Comparison of ENCODE assay signal across 8 cellular contexts in the genomic region with DNA sequence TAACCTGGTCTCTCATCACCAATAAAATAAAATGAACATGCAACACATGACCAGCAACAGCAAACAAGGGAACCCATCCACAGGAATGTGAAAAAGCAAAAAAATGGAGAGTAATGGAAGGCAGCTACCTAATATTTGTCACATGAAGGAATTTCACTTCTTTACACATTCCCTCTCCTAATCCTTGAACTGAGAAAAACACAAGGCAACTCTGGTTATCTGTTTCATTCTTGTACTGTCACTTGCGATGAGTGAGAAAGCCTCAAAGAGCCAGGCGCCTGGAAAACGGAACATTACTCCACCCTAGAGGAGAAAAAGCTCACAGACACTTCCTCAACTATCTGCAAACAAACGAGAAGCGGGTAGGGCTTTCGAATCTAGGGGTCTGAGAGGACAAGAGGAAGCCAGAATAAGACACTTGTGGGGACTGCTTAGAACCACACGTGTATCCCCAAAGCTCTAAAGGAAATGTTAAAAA. TPM values are rescaled to one million over a fixed set of nuclear protein-coding genes. Genes with fewer than 3 reads are reported as not detected.
A peak's percentile ranks its signal among the peaks of the same experiment; 100 is the strongest.
DNase-seq lines count a peak whose midpoint lies in the region; ATAC-seq, FAIRE-seq and TF ChIP-seq lines count a peak whose summit lies in the region.

No MANE protein-coding gene starts in this region.

- intact Hi-C loops in activated CD8-positive, alpha-beta T cell treated with anti-CD3 and anti-CD28 coated beads for 36 hours (cut with micrococcal nuclease) = no loop called here
- intact Hi-C loops in Right ventricle myocardium superior (cut with DNase I) = no loop called here

- ATAC-seq in activated CD8-positive, alpha-beta T cell treated with anti-CD3 and anti-CD28 coated beads for 36 hours = peak; percentile 31
- ATAC-seq in Right ventricle myocardium superior (ENCODE audit: poor library complexity) (peak; percentile 92), GM21447 (IDR thresholded peaks at IDR 0.05; ENCODE audit: unreplicated experiment) (no peak)

- no peaks in the 10 kb centered on the region for H3K36me3 Mint-ChIP-seq in activated CD8-positive, alpha-beta T cell treated with anti-CD3 and anti-CD28 coated beads for 36 hours (ENCODE audit: low read depth)

- POLR2A ChIA-PET in activated CD8-positive, alpha-beta T cell treated with anti-CD3 and anti-CD28 coated beads for 36 hours (lab: Charles Lee) = no interaction called here

- H3K4me3 Mint-ChIP-seq in activated CD8-positive, alpha-beta T cell treated with anti-CD3 and anti-CD28 coated beads for 36 hours = peak overlapping the region; percentile 7

- peaks cover 7% of the 10 kb centered on the region for H3K27me3 Mint-ChIP-seq in activated CD8-positive, alpha-beta T cell treated with anti-CD3 and anti-CD28 coated beads for 36 hours

- H3K27ac Mint-ChIP-seq in activated CD8-positive, alpha-beta T cell treated with anti-CD3 and anti-CD28 coated beads for 36 hours = peak overlapping the region; percentile 8

- H3K9me3 Mint-ChIP-seq in activated CD8-positive, alpha-beta T cell treated with anti-CD3 and anti-CD28 coated beads for 36 hours = no peaks in the 10 kb centered on the region

- no peak for FAIRE-seq in GM12892 (lab: Jason Lieb, UNC)

- no peak for TF ChIP-seq POLR2A in GM12892 (IDR thresholded peaks at IDR 0.05; ENCODE audit: low read depth, low read length)

- DNase-seq in A172 (ENCODE audit: low spot score) (peak; percentile 95), GF-D8 (lab: John Stamatoyannopoulos, UW) (peak; percentile 71), NCI-H1694 treated with DMSO at 0.1 percent for 48 hours (lab: John Stamatoyannopoulos, UW) (peak; percentile 67), Right ventricle myocardium superior (no peak), putamen (ENCODE audit: low spot score) (peak; percentile 34), GM12892 (ENCODE audit: insufficient read length) (no peak)
- DNase-seq in activated CD8-positive, alpha-beta T cell treated with anti-CD3 and anti-CD28 coated beads for 36 hours = peak; percentile 47

- peaks cover 17% of the 10 kb centered on the region for H3K4me1 Mint-ChIP-seq in activated CD8-positive, alpha-beta T cell treated with anti-CD3 and anti-CD28 coated beads for 36 hours (ENCODE audit: low read depth)

- no peak for TF ChIP-seq CTCF in activated CD8-positive, alpha-beta T cell treated with anti-CD3 and anti-CD28 coated beads for 36 hours (IDR thresholded peaks at IDR 0.05)

- CTCF ChIA-PET in activated CD8-positive, alpha-beta T cell treated with anti-CD3 and anti-CD28 coated beads for 36 hours (lab: Charles Lee) = interaction anchor here (0.7 to 2.1 kb wide), 11 partner anchors 11 to 375 kb away, joined by 3 to 12 read pairs (median 4); partner anchors contain the start of genes HSF2BP and RRP1B

RNA-seq across cellular contexts. Expression of gene HSF2BP, which starts 13.8 kb away (rescaled TPM):
- total RNA-seq in A172 (2014; rRNA removed; shearing (Covaris generic)) = 8.8 and 9.1 TPM in 2 replicates
- total RNA-seq in activated CD8-positive, alpha-beta T cell treated with anti-CD3 and anti-CD28 coated beads for 36 hours = 1 to 10 TPM; 1.5 TPM
- total RNA-seq in Right ventricle myocardium superior = not detected
- polyA plus RNA-seq in GM12892 (2012; ENCODE audit: missing spikeins) = 0.78 TPM

RNA-seq across cellular contexts. Expression of gene RRP1B, which starts 13.9 kb away (rescaled TPM):
- 61.0 and 70.9 TPM in 2 replicates for total RNA-seq in A172 (2014; rRNA removed; shearing (Covaris generic))
- total RNA-seq in activated CD8-positive, alpha-beta T cell treated with anti-CD3 and anti-CD28 coated beads for 36 hours = 10 to 100 TPM; 76.7 to 78.5 TPM
- total RNA-seq in Right ventricle myocardium superior = 8.4 TPM
- 14.1 TPM for polyA plus RNA-seq in GM12892 (2012; ENCODE audit: missing spikeins)

Comparison
In these comparisons a context has a peak if more than half of its experiments do, and no peak if none do; other contexts are left out.
1. DNase-seq: peak in A172 (single experiment), GF-D8 (single experiment), NCI-H1694 treated with DMSO at 0.1 percent for 48 hours (single experiment), activated CD8-positive, alpha-beta T cell treated with anti-CD3 and anti-CD28 coated beads for 36 hours (single experiment) and putamen (single experiment); none in Right ventricle myocardium superior (single experiment) and GM12892 (single experiment).